In the genomic region with DNA sequence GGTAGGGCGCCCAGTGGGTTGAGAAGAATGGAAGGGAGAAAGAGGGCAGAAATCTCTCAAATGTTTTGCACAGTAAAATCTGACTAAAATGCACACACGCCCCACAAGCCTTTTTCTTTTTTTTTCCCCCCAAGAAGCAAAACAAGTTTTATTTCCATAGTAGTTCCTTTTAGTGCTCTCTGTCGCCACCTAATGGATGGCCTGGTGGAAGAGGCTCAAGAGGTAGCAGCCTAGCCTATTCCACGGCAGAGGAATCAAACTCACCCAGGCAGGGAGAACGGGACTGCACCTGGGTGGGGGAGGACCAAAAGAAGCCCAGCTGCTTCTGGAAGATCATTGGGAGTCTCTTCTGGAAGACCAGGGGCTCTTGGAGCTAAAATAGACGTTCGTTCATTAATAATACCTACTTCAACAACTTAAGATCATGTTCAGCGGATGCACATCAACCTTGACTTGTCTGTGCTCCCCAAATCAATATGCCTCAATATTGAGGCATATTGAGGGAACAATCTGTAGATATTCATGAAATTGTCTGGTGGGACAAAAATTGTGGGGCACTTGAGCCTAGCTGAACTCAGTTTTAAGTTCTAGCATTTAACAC, we compare ENCODE assay signal across 8 cellular contexts. TPM values are rescaled to one million over a fixed set of nuclear protein-coding genes. Genes with fewer than 3 reads are reported as not detected.
DNase-seq lines count a peak whose midpoint lies in the region; ATAC-seq and TF ChIP-seq lines count a peak whose summit lies in the region.

No MANE protein-coding gene starts in this region.

- CTCF ChIA-PET in activated CD8-positive, alpha-beta T cell treated with anti-CD3 and anti-CD28 coated beads, Interleukin-2, amount 10 ng/mL, durations not matched to agents 7 days and 5 days (lab: Charles Lee): interaction anchor here (1.0 to 2.2 kb wide), 4 partner anchors 11 to 126 kb away, joined by 3 to 8 read pairs (median 4); partner anchors contain the start of gene ARHGAP4
- CTCF ChIA-PET in naive thymus-derived CD4-positive, alpha-beta T cell (lab: Charles Lee): interaction anchor here (0.7 kb wide), 1 partner anchor 41 kb away, joined by 3 read pairs; no protein-coding TSS in a partner anchor

- peak; percentile 85 for ATAC-seq in activated CD8-positive, alpha-beta T cell treated with anti-CD3 and anti-CD28 coated beads, Interleukin-2, amount 10 ng/mL, durations not matched to agents 7 days and 5 days
- peak; percentile 75 for ATAC-seq in effector memory CD8-positive, alpha-beta T cell (replicated peaks)
- peak; percentile 87 for ATAC-seq in naive thymus-derived CD4-positive, alpha-beta T cell
- peak; percentile 57 for ATAC-seq in stimulated activated effector memory CD8-positive, alpha-beta T cell treated with anti-CD3 and anti-CD28 coated beads, Interleukin-12 subunit alpha, Interleukin-12 subunit beta, amount 100 ng/mL, for 72 hours
- no peak for ATAC-seq in HG02763 (IDR thresholded peaks at IDR 0.05; ENCODE audit: unreplicated experiment)

- H3K9me3 ChIP-seq in naive thymus-derived CD4-positive, alpha-beta T cell (ENCODE audit: control insufficient read depth in 2 of 3, low read length in 3 of 3): no peaks in the 10 kb centered on the region

- no peaks in the 10 kb centered on the region for H3K4me1 ChIP-seq in naive thymus-derived CD4-positive, alpha-beta T cell (ENCODE audit: control insufficient read depth in 2 of 2, insufficient read depth in 2 of 2, low read length in 2 of 2)

- peak overlapping the region; percentile 11 for H3K27ac ChIP-seq in naive thymus-derived CD4-positive, alpha-beta T cell (ENCODE audit: low read depth, low read length)

- DNase-seq in A172 (ENCODE audit: low spot score): peak; percentile 49
- peak; percentile 15 for DNase-seq in NCI-H226
- DNase-seq in activated CD8-positive, alpha-beta T cell treated with anti-CD3 and anti-CD28 coated beads, Interleukin-2, amount 10 ng/mL, durations not matched to agents 7 days and 5 days: peak; percentile 79
- peak; percentile 62 to 68 (median 65) for DNase-seq in effector memory CD8-positive, alpha-beta T cell
- peak; percentile 33 to 76 (median 66) for DNase-seq in naive thymus-derived CD4-positive, alpha-beta T cell
- DNase-seq in stimulated activated effector memory CD8-positive, alpha-beta T cell treated with anti-CD3 and anti-CD28 coated beads, Interleukin-12 subunit alpha, Interleukin-12 subunit beta, amount 100 ng/mL, for 72 hours (ENCODE audit: low spot score in 2 of 2): peak; percentile 33 to 71

- POLR2A ChIA-PET in activated CD8-positive, alpha-beta T cell treated with anti-CD3 and anti-CD28 coated beads, Interleukin-2, amount 10 ng/mL, durations not matched to agents 7 days and 5 days (lab: Charles Lee): no interaction called here
- POLR2A ChIA-PET in naive thymus-derived CD4-positive, alpha-beta T cell (lab: Charles Lee): no interaction called here

- peaks cover 22% of the 10 kb centered on the region for H3K4me1 Mint-ChIP-seq in activated CD8-positive, alpha-beta T cell treated with anti-CD3 and anti-CD28 coated beads, Interleukin-2, amount 10 ng/mL, durations not matched to agents 7 days and 5 days (ENCODE audit: low read depth)
- peaks cover 29 to 43% of the 10 kb centered on the region in 2 donors for H3K4me1 Mint-ChIP-seq in effector memory CD8-positive, alpha-beta T cell (ENCODE audit: low read depth in 2 of 2)
- peaks cover 30 to 56% (median 47%) of the 10 kb centered on the region in 7 donors for H3K4me1 Mint-ChIP-seq in naive thymus-derived CD4-positive, alpha-beta T cell
- H3K4me1 Mint-ChIP-seq in stimulated activated effector memory CD8-positive, alpha-beta T cell treated with anti-CD3 and anti-CD28 coated beads, Interleukin-12 subunit alpha, Interleukin-12 subunit beta, amount 100 ng/mL, for 72 hours: peaks cover 44% of the 10 kb centered on the region

- H3K9me3 Mint-ChIP-seq in activated CD8-positive, alpha-beta T cell treated with anti-CD3 and anti-CD28 coated beads, Interleukin-2, amount 10 ng/mL, durations not matched to agents 7 days and 5 days (ENCODE audit: insufficient read depth): no peaks in the 10 kb centered on the region
- no peaks in the 10 kb centered on the region for H3K9me3 Mint-ChIP-seq in effector memory CD8-positive, alpha-beta T cell
- H3K9me3 Mint-ChIP-seq in naive thymus-derived CD4-positive, alpha-beta T cell: peaks cover 0 to 1% (median 0%) of the 10 kb centered on the region in 11 donors
- no peaks in the 10 kb centered on the region for H3K9me3 Mint-ChIP-seq in stimulated activated effector memory CD8-positive, alpha-beta T cell treated with anti-CD3 and anti-CD28 coated beads, Interleukin-12 subunit alpha, Interleukin-12 subunit beta, amount 100 ng/mL, for 72 hours

- intact Hi-C loops in naive thymus-derived CD4-positive, alpha-beta T cell (cut with micrococcal nuclease): loop anchor here (1.0 to 10.0 kb wide), 5 partner anchors 38 to 287 kb away; partner anchors contain the start of genes ARHGAP4 (in 1 of the 2) and PLXNB3 (in 1 of the 2)

- peak overlapping the region; percentile 40 for H3K27ac Mint-ChIP-seq in activated CD8-positive, alpha-beta T cell treated with anti-CD3 and anti-CD28 coated beads, Interleukin-2, amount 10 ng/mL, durations not matched to agents 7 days and 5 days
- peak overlapping the region; percentile 87 to 90 for H3K27ac Mint-ChIP-seq in effector memory CD8-positive, alpha-beta T cell
- H3K27ac Mint-ChIP-seq in naive thymus-derived CD4-positive, alpha-beta T cell: peak overlapping the region in 8 of 9 donors; percentile 20 to 84 (median 49)
- H3K27ac Mint-ChIP-seq in stimulated activated effector memory CD8-positive, alpha-beta T cell treated with anti-CD3 and anti-CD28 coated beads, Interleukin-12 subunit alpha, Interleukin-12 subunit beta, amount 100 ng/mL, for 72 hours: peak overlapping the region; percentile 81

- H3K4me3 ChIP-seq in GM12875 (ENCODE audit: low read depth, low read length): no peak overlapping the region
- H3K4me3 ChIP-seq in naive thymus-derived CD4-positive, alpha-beta T cell (ENCODE audit: low read length): no peak overlapping the region

- H3K36me3 Mint-ChIP-seq in activated CD8-positive, alpha-beta T cell treated with anti-CD3 and anti-CD28 coated beads, Interleukin-2, amount 10 ng/mL, durations not matched to agents 7 days and 5 days (ENCODE audit: low read depth): peaks cover 41% of the 10 kb centered on the region
- H3K36me3 Mint-ChIP-seq in effector memory CD8-positive, alpha-beta T cell (ENCODE audit: insufficient read depth): peaks cover 74% of the 10 kb centered on the region
- peaks cover 0 to 27% (median 11%) of the 10 kb centered on the region in 5 donors for H3K36me3 Mint-ChIP-seq in naive thymus-derived CD4-positive, alpha-beta T cell
- peaks cover 90% of the 10 kb centered on the region for H3K36me3 Mint-ChIP-seq in stimulated activated effector memory CD8-positive, alpha-beta T cell treated with anti-CD3 and anti-CD28 coated beads, Interleukin-12 subunit alpha, Interleukin-12 subunit beta, amount 100 ng/mL, for 72 hours

- peak; percentile 75 for TF ChIP-seq CTCF in GM12875 (IDR thresholded peaks at IDR 0.05; ENCODE audit: borderline replicate concordance, insufficient read depth, low read depth, low read length)

- H3K4me3 Mint-ChIP-seq in activated CD8-positive, alpha-beta T cell treated with anti-CD3 and anti-CD28 coated beads, Interleukin-2, amount 10 ng/mL, durations not matched to agents 7 days and 5 days: no peak overlapping the region
- H3K4me3 Mint-ChIP-seq in effector memory CD8-positive, alpha-beta T cell: peak overlapping the region; percentile 25 to 42
- peak overlapping the region in 5 of 10 donors; percentile 21 to 45 (median 30) for H3K4me3 Mint-ChIP-seq in naive thymus-derived CD4-positive, alpha-beta T cell
- H3K4me3 Mint-ChIP-seq in stimulated activated effector memory CD8-positive, alpha-beta T cell treated with anti-CD3 and anti-CD28 coated beads, Interleukin-12 subunit alpha, Interleukin-12 subunit beta, amount 100 ng/mL, for 72 hours: no peak overlapping the region

- H3K27me3 ChIP-seq in naive thymus-derived CD4-positive, alpha-beta T cell (ENCODE audit: control insufficient read depth in 2 of 2, insufficient read depth in 2 of 2, low read length in 2 of 2): no peaks in the 10 kb centered on the region

- H3K27me3 Mint-ChIP-seq in activated CD8-positive, alpha-beta T cell treated with anti-CD3 and anti-CD28 coated beads, Interleukin-2, amount 10 ng/mL, durations not matched to agents 7 days and 5 days (ENCODE audit: low read depth): no peaks in the 10 kb centered on the region
- H3K27me3 Mint-ChIP-seq in effector memory CD8-positive, alpha-beta T cell: no peaks in the 10 kb centered on the region
- no peaks in the 10 kb centered on the region for H3K27me3 Mint-ChIP-seq in naive thymus-derived CD4-positive, alpha-beta T cell

- peaks cover 0 to 49% (median 7%) of the 10 kb centered on the region in 3 experiments for H3K36me3 ChIP-seq in naive thymus-derived CD4-positive, alpha-beta T cell (ENCODE audit: control insufficient read depth in 2 of 3, insufficient read depth in 3 of 3, low read length in 3 of 3)

RNA-seq across cellular contexts. Expression of gene IRAK1, which starts 31.6 kb away (rescaled TPM):
- total RNA-seq in A172 (2014; rRNA removed; shearing (Covaris generic)): 192 and 220 TPM in 2 replicates
- 100 to 1,000 TPM; 164 to 165 TPM for total RNA-seq in activated CD8-positive, alpha-beta T cell treated with anti-CD3 and anti-CD28 coated beads, Interleukin-2, amount 10 ng/mL, durations not matched to agents 7 days and 5 days
- total RNA-seq in naive thymus-derived CD4-positive, alpha-beta T cell: 100 to 1,000 TPM in 2 of 5 experiments, 10 to 100 TPM in 3; 50.6 to 120 (median 61.6) TPM
- 10 to 100 TPM; 20.0 to 47.2 TPM for polyA plus RNA-seq in naive thymus-derived CD4-positive, alpha-beta T cell

RNA-seq across cellular contexts. Expression of gene MECP2, which starts 46.2 kb away (rescaled TPM):
- total RNA-seq in A172 (2014; rRNA removed; shearing (Covaris generic)): 35.1 and 48.3 TPM in 2 replicates
- total RNA-seq in activated CD8-positive, alpha-beta T cell treated with anti-CD3 and anti-CD28 coated beads, Interleukin-2, amount 10 ng/mL, durations not matched to agents 7 days and 5 days: 10 to 100 TPM; 65.4 to 65.5 TPM
- total RNA-seq in naive thymus-derived CD4-positive, alpha-beta T cell: 100 to 1,000 TPM in 3 of 5 experiments, 10 to 100 TPM in 2; 72.7 to 155 (median 103) TPM
- 10 to 100 TPM; 12.1 to 22.5 TPM for polyA plus RNA-seq in naive thymus-derived CD4-positive, alpha-beta T cell

Comparison
In these comparisons a context has a peak if more than half of its experiments do, and no peak if none do; other contexts are left out.
1. DNase-seq: peak in every context shown above with its lines; median percentile 79 in activated CD8-positive, alpha-beta T cell treated with anti-CD3 and anti-CD28 coated beads, Interleukin-2, amount 10 ng/mL, durations not matched to agents 7 days and 5 days; 66 in naive thymus-derived CD4-positive, alpha-beta T cell; 65 in effector memory CD8-positive, alpha-beta T cell; 52 in stimulated activated effector memory CD8-positive, alpha-beta T cell treated with anti-CD3 and anti-CD28 coated beads, Interleukin-12 subunit alpha, Interleukin-12 subunit beta, amount 100 ng/mL, for 72 hours; 49 in A172; 15 in NCI-H226.
2. H3K4me3 Mint-ChIP-seq: peak in effector memory CD8-positive, alpha-beta T cell (2 of 2); none in activated CD8-positive, alpha-beta T cell treated with anti-CD3 and anti-CD28 coated beads, Interleukin-2, amount 10 ng/mL, durations not matched to agents 7 days and 5 days (single experiment) and stimulated activated effector memory CD8-positive, alpha-beta T cell treated with anti-CD3 and anti-CD28 coated beads, Interleukin-12 subunit alpha, Interleukin-12 subunit beta, amount 100 ng/mL, for 72 hours (single experiment).
3. Peak in every context shown above with its lines, with median percentiles within 50 percentile points of each other: H3K27ac Mint-ChIP-seq.